8 cellular contexts compared by ENCODE assay signal in the genomic region with DNA sequence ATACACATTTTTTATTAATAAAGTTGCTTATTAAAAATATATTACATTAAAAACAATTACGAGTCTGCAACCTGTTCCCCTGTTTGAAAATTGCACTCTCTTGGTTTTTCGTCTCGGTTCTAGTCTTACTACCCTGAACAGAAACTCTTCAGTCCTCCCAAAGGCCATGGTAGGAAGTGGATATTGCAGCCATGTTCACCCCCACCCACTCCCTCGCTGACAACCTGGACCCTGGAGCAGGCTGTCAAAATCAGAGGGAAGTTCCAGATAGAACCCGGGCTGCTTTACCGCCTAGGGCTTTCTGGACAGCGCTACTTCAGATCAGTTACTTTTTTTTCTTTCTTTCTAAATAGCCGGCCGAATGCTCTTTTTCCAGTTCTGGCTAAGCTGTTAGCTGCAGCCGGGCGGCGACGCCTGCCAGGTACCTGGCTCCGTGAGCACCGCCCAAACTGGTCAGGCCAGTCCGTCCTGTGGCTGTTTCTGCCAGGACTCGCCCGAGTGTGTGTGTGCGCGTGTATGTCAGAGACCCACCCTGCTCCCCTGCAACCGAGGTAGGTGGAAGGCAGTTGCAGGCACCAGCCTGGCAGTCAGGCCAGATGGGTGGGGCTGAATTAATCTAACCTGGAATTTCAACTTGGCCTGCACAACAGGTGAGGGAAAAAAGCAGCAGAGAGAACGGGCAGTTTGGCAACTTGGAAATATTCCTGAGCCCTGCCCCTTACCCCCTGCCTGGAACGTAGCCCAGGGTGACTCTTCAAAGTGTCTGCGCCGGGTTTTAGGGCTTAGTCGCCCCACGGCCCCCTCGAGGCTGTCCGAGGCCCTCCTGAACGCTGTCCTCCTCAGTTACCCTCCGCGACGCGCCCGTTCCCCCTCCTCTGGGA. TPM values are rescaled to one million over a fixed set of nuclear protein-coding genes. Genes with fewer than 3 reads are reported as not detected.
DNase-seq lines count a peak whose midpoint lies in the region; ATAC-seq lines count a peak whose summit lies in the region.

No MANE protein-coding gene starts in this region.

- no peak overlapping the region for H2BK5ac ChIP-seq in mesendoderm (ENCODE audit: low read length)

- H3K4me1 Mint-ChIP-seq in central memory CD8-positive, alpha-beta T cell = peaks cover 69% of the 10 kb centered on the region

- peaks cover 9% of the 10 kb centered on the region for H3K79me1 ChIP-seq in mesendoderm (ENCODE audit: low read length)

- no peaks in the 10 kb centered on the region for H3K27me3 Mint-ChIP-seq in central memory CD8-positive, alpha-beta T cell

- no peak overlapping the region for H3K27ac ChIP-seq in mesendoderm (ENCODE audit: low read depth, low read length)

- peak overlapping the region; percentile 95 for H3K56ac ChIP-seq in mesendoderm (ENCODE audit: low read length)

- H4K8ac ChIP-seq in mesendoderm (ENCODE audit: low read depth, low read length) = no peak overlapping the region

- H2BK120ac ChIP-seq in mesendoderm (ENCODE audit: low read depth, low read length) = no peak overlapping the region

- no peaks in the 10 kb centered on the region for H3K9me3 Mint-ChIP-seq in central memory CD8-positive, alpha-beta T cell

- peaks cover 16% of the 10 kb centered on the region for H3K36me3 Mint-ChIP-seq in central memory CD8-positive, alpha-beta T cell (ENCODE audit: insufficient read depth)

- H3K4me3 ChIP-seq in mesendoderm (ENCODE audit: low read length) = peak overlapping the region; percentile 33

- ATAC-seq in central memory CD8-positive, alpha-beta T cell (replicated peaks; ENCODE audit: extremely low read depth, poor library complexity, severe bottlenecking) = no peak

- no CpG with 5 or more reads among the region's 35 CpGs for WGBS in mesendoderm (ENCODE audit: extremely low coverage, insufficient coverage, low lambda C conversion rate)

- no peaks in the 10 kb centered on the region for H3K27me3 ChIP-seq in mesendoderm (ENCODE audit: insufficient read depth, low read length, poor library complexity)

- peak overlapping the region; percentile 86 for H3K27ac Mint-ChIP-seq in central memory CD8-positive, alpha-beta T cell (ENCODE audit: low read depth)

- H3K36me3 ChIP-seq in mesendoderm (ENCODE audit: control insufficient read depth, insufficient read depth, low read length) = no peaks in the 10 kb centered on the region

- peak overlapping the region; percentile 96 for H3K18ac ChIP-seq in mesendoderm (ENCODE audit: low read length)

- H3K4me3 Mint-ChIP-seq in central memory CD8-positive, alpha-beta T cell = peak overlapping the region; percentile 76

- peaks cover 20% of the 10 kb centered on the region for H3K79me2 ChIP-seq in mesendoderm (ENCODE audit: control insufficient read depth, insufficient read depth, low read length)

- H2BK15ac ChIP-seq in mesendoderm (replicated peaks; ENCODE audit: low read depth) = no peak overlapping the region

- H4K5ac ChIP-seq in mesendoderm (ENCODE audit: low read length) = no peak overlapping the region

- no peak overlapping the region for H2AK5ac ChIP-seq in mesendoderm (ENCODE audit: low read length)

- peak; percentile 39 for DNase-seq in stimulated activated CD4-positive, alpha-beta T cell treated with anti-CD3 and anti-CD28 coated beads, Interleukin-15, amount 100 ng/mL, for 24 hours
- no peak for DNase-seq in stimulated activated CD4-positive, alpha-beta T cell treated with anti-CD3 and anti-CD28 coated beads, Interleukin-2, amount 100 ng/mL, for 48 hours
- peak; percentile 95 for DNase-seq in NCI-H748 (lab: John Stamatoyannopoulos, UW; ENCODE audit: unreplicated experiment)
- no peak for DNase-seq in central memory CD8-positive, alpha-beta T cell (ENCODE audit: low spot score in 2 of 2)
- peak; percentile 76 for DNase-seq in mesendoderm
- DNase-seq in ureter (ENCODE audit: low spot score) = peak; percentile 94
- DNase-seq in amniotic stem cell (lab: John Stamatoyannopoulos, UW) = no peak
- no peak for DNase-seq in effector CD8-positive, alpha-beta T cell (lab: John Stamatoyannopoulos, UW)

- H3K9ac ChIP-seq in mesendoderm (ENCODE audit: low read length) = peak overlapping the region; percentile 85

- peak overlapping the region; percentile 85 for H3K4me2 ChIP-seq in mesendoderm (ENCODE audit: low read length)

- peak overlapping the region; percentile 17 for H3K4ac ChIP-seq in mesendoderm (ENCODE audit: low read depth, low read length)

- H3K23ac ChIP-seq in mesendoderm (ENCODE audit: low read length) = peak overlapping the region; percentile 97

- H3K4me1 ChIP-seq in mesendoderm (ENCODE audit: control insufficient read depth, low read depth, low read length) = peaks cover 24% of the 10 kb centered on the region

RNA-seq across cellular contexts. Expression of a gene that starts 1.1 kb away (rescaled TPM):
- 7.5 TPM for polyA plus RNA-seq in mesendoderm (2013, experiment 1 of 2)
- polyA plus RNA-seq in mesendoderm (2013, experiment 2 of 2) = 6.9 TPM
- 28.7 TPM for total RNA-seq in ureter

RNA-seq across cellular contexts. Expression of a gene that starts 56.9 kb away (rescaled TPM):
- 137 TPM for polyA plus RNA-seq in mesendoderm (2013, experiment 1 of 2)
- polyA plus RNA-seq in mesendoderm (2013, experiment 2 of 2) = 137 TPM
- total RNA-seq in ureter = 63.3 TPM

Comparison
In these comparisons a context has a peak if more than half of its experiments do, and no peak if none do; other contexts are left out.
1. DNase-seq: peak in stimulated activated CD4-positive, alpha-beta T cell treated with anti-CD3 and anti-CD28 coated beads, Interleukin-15, amount 100 ng/mL, for 24 hours (single experiment), NCI-H748 (single experiment), mesendoderm (single experiment) and ureter (single experiment); none in stimulated activated CD4-positive, alpha-beta T cell treated with anti-CD3 and anti-CD28 coated beads, Interleukin-2, amount 100 ng/mL, for 48 hours (0 of 2), central memory CD8-positive, alpha-beta T cell (0 of 2), amniotic stem cell (single experiment) and effector CD8-positive, alpha-beta T cell (single experiment).